ENCODE assay signal across 8 cellular contexts in the genomic region with DNA sequence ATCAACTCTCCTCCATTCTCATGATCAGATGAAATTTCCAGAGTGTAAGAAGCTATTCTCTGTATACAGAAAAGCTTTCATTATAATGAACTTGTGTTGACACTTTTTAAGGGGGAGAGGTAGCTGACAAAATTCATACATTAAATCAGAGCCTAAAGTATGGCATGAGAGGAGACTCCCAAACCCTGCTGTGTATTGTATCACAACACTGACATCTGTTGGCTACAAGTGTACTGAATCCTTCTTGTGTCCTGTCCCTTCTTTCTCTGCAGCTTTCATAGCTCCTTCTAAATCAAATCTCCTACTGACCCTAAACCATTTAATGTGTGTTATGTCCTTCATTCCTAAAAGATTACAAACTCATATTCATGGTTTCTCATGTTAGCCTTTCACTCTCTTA.
DNase-seq lines count a peak whose midpoint lies in the region; ATAC-seq and TF ChIP-seq lines count a peak whose summit lies in the region.

No MANE protein-coding gene starts in this region.

- in situ Hi-C loops in GM23248 (cut with MboI) = no loop called here
- in situ Hi-C loops in T47D (cut with HindIII; ENCODE audit: low pct_unique_long_range_greater_than_20kb, low sequenced_read_pairs) = no loop called here

- H3K9ac ChIP-seq in GM23248 = no peak overlapping the region

- no peak overlapping the region for H2AFZ ChIP-seq in GM23248

- TF ChIP-seq CTCF in BE2C (IDR thresholded peaks at IDR 0.05; ENCODE audit: low read depth, low read length) (peak; percentile 60), lower lobe of right lung (IDR thresholded peaks at IDR 0.05) (peak; percentile 34)

- intact Hi-C loops in lower lobe of right lung (cut with DNase I) = no loop called here

- DNase-seq in BE2C (no peak), GM23248 (peak; percentile 54), NCI-H2196 (lab: John Stamatoyannopoulos, UW; ENCODE audit: unreplicated experiment) (peak; percentile 41), T47D (ENCODE audit: low read depth in 1 of 2, low spot score in 1 of 2) (peak; percentile 51 to 68), lower lobe of right lung (no peak), NCI-H2029 (lab: John Stamatoyannopoulos, UW) (no peak)
- DNase-seq in stimulated activated CD8-positive, alpha-beta memory T cell treated with anti-CD3 and anti-CD28 coated beads, Interleukin-4, amount 100 ng/mL, for 48 hours = no peak

- no peaks in the 10 kb centered on the region for H3K9me2 ChIP-seq in GM23248 (ENCODE audit: insufficient read depth)

- no peak overlapping the region for H3K4me2 ChIP-seq in GM23248 (ENCODE audit: unreplicated experiment)

- H3K4me1 ChIP-seq in BE2C (no peaks in the 10 kb centered on the region), GM23248 (ENCODE audit: insufficient read depth) (no peaks in the 10 kb centered on the region), lower lobe of right lung (no peaks in the 10 kb centered on the region)

- H3K27me3 ChIP-seq in BE2C (peaks cover 18% of the 10 kb centered on the region), GM23248 (replicated peaks; ENCODE audit: insufficient read depth) (peaks cover 16% of the 10 kb centered on the region), lower lobe of right lung (ENCODE audit: low read depth) (no peaks in the 10 kb centered on the region)

- H4K20me1 ChIP-seq in GM23248 (ENCODE audit: insufficient read depth) = no peaks in the 10 kb centered on the region

- H3K9me3 ChIP-seq in BE2C = no peaks in the 10 kb centered on the region
- H3K9me3 ChIP-seq in GM23248 (ENCODE audit: low read depth) = no peaks in the 10 kb centered on the region
- H3K9me3 ChIP-seq in lower lobe of right lung = no peaks in the 10 kb centered on the region

- H3F3A ChIP-seq in GM23248 (ENCODE audit: insufficient read depth) = no peaks in the 10 kb centered on the region

- H3K4me3 ChIP-seq in BE2C (ENCODE audit: low read depth, low read length) (no peak overlapping the region), GM23248 (no peak overlapping the region), lower lobe of right lung (no peak overlapping the region)

- no peak overlapping the region for H3K27ac ChIP-seq in GM23248
- H3K27ac ChIP-seq in lower lobe of right lung = no peak overlapping the region

- H3K36me3 ChIP-seq in BE2C (no peaks in the 10 kb centered on the region), GM23248 (ENCODE audit: low read depth) (no peaks in the 10 kb centered on the region), lower lobe of right lung (no peaks in the 10 kb centered on the region)

- H3K79me2 ChIP-seq in GM23248 (ENCODE audit: insufficient read depth) = no peaks in the 10 kb centered on the region

- ATAC-seq in lower lobe of right lung (peak; percentile 56 to 65), GM18520 (IDR thresholded peaks at IDR 0.05; ENCODE audit: unreplicated experiment) (no peak)

Comparison
In these comparisons a context has a peak if more than half of its experiments do, and no peak if none do; other contexts are left out.
1. DNase-seq: peak in GM23248 (single experiment), NCI-H2196 (single experiment) and T47D (2 of 2); none in BE2C (single experiment), lower lobe of right lung (single experiment), NCI-H2029 (single experiment) and stimulated activated CD8-positive, alpha-beta memory T cell treated with anti-CD3 and anti-CD28 coated beads, Interleukin-4, amount 100 ng/mL, for 48 hours (single experiment).